23 cellular contexts compared by ENCODE assay signal in the genomic region with DNA sequence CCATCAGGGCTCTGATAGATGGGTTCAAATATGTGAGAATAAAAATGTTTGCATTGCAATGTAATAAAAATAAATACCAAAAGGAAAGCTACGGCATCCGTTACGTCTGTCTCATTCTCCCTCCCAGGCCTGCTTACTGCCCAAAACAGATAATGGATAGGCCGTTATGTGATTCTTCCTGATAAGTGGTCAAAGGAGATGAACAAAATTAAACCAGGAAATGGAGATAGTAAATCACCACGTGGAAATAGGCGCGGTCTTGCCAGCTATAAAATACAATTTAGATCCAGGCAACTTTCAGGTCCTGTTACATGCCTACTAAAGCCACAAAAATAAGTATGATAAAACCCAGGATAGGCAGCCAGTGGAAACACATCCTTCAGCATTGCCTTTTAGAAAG. TPM values are rescaled to one million over a fixed set of nuclear protein-coding genes. Genes with fewer than 3 reads are reported as not detected.
DNase-seq lines count a peak whose midpoint lies in the region; ATAC-seq, FAIRE-seq and TF ChIP-seq lines count a peak whose summit lies in the region.
"Had no signal": no experiment of that assay in that cellular context is flagged by ENCODE, and none has a peak within 500 bp of the region (broad histone marks: within the 10 kb centered on the region; RNA-seq: fewer than 3 reads in every experiment).

No MANE protein-coding gene starts in this region.

- in situ Hi-C loops in K562 (cut with MboI) = no loop called here

- H2AFZ ChIP-seq in DND-41 (ENCODE audit: low read depth, low read length) = no peak overlapping the region
- 0 out of 2 replicates have a peak overlapping the region, but pooled peaks have one; percentile 25 for H2AFZ ChIP-seq in Loucy (ENCODE audit: low read length)
- peak overlapping the region; percentile 66 for H2AFZ ChIP-seq in K562 (ENCODE audit: low read depth, low read length)
- no peak overlapping the region for H2AFZ ChIP-seq in neural cell (ENCODE audit: low read depth, low read length)

- no peak overlapping the region for H3K4me2 ChIP-seq in DND-41 (ENCODE audit: insufficient read depth, low read length)
- H3K4me2 ChIP-seq in Loucy (ENCODE audit: low read depth, low read length, poor library complexity, severe bottlenecking) = peak overlapping the region; percentile 15
- H3K4me2 ChIP-seq in K562 (ENCODE audit: insufficient read depth, low read length) = peak overlapping the region; percentile 39; the same call in 1 of the 2 replicates
- no peak overlapping the region for H3K4me2 ChIP-seq in neural cell (ENCODE audit: low read length)

- WGBS in K562 (ENCODE audit: insufficient coverage, low coverage, missing lambda C conversion rate) = 2% methylated on average over 7 of the region's 7 CpGs

- H3K4me3 ChIP-seq in DND-41 (ENCODE audit: low read depth in 1 of 2, low read length in 2 of 2) = no peak overlapping the region
- no peak overlapping the region for H3K4me3 ChIP-seq in Loucy (ENCODE audit: low read length, poor library complexity, severe bottlenecking)
- H3K4me3 ChIP-seq in K562 = no peak overlapping the region
- H3K4me3 ChIP-seq in neural cell (ENCODE audit: low read length) = peak overlapping the region; percentile 4
- H3K4me3 ChIP-seq: SK-N-MC had no signal

- H3K36me3 ChIP-seq in DND-41 (ENCODE audit: insufficient read depth, low read length) (no peaks in the 10 kb centered on the region), Loucy (ENCODE audit: insufficient read depth, low read length) (no peaks in the 10 kb centered on the region), K562 (ENCODE audit: control insufficient read depth, insufficient read depth, low read length) (no peaks in the 10 kb centered on the region), neural cell (ENCODE audit: insufficient read depth, low read length) (no peaks in the 10 kb centered on the region)
- H3K36me3 ChIP-seq: BE2C had no signal

- H3K9me1 ChIP-seq in K562 (ENCODE audit: control insufficient read depth, insufficient read depth, low read length) = no peaks in the 10 kb centered on the region

- H4K20me1 ChIP-seq in DND-41 (ENCODE audit: insufficient read depth, low read length) = no peaks in the 10 kb centered on the region
- H4K20me1 ChIP-seq in Loucy (ENCODE audit: insufficient read depth, low read length, poor library complexity, severe bottlenecking) = no peaks in the 10 kb centered on the region
- no peaks in the 10 kb centered on the region for H4K20me1 ChIP-seq in K562 (replicated peaks; ENCODE audit: control insufficient read depth, insufficient read depth, low read length)
- no peaks in the 10 kb centered on the region for H4K20me1 ChIP-seq in neural cell (ENCODE audit: insufficient read depth)

- intact Hi-C loops in K562 (cut with micrococcal nuclease) = loop anchor here (10.0 kb wide), 1 partner anchor 222 kb away; no protein-coding TSS in a partner anchor

- BruUV-seq in K562 (replicated peaks; lab: Mats Ljungman, UMichigan) = TSS peak; percentile 48

- no peak for FAIRE-seq in K562 (lab: Jason Lieb, UNC)
- FAIRE-seq: GM18507, H54 had no signal

- POLR2A ChIA-PET in K562 (lab: Yijun Ruan, JAX) = interaction anchor here (0.6 to 2.8 kb wide), 5 partner anchors 12 to 1478 kb away, joined by 3 to 11 read pairs (median 3); no protein-coding TSS in a partner anchor

- TF ChIP-seq POLR2A in K562 (conservative IDR thresholded peaks at IDR 0.05) = no peak

- CTCF ChIA-PET in K562 (lab: Yijun Ruan, JAX; ENCODE audit: low intra/inter-chr PET ratio) = interaction anchor here (0.6 kb wide), 1 partner anchor 707 kb away, joined by 7 read pairs; a partner anchor contains a TSS

- H3K27ac ChIP-seq in DND-41 (ENCODE audit: low read length) = peak overlapping the region; percentile 71
- peak overlapping the region; percentile 84 for H3K27ac ChIP-seq in K562 (ENCODE audit: extremely low read depth, low read depth, low read length)
- H3K27ac ChIP-seq in neural cell (ENCODE audit: low read length) = no peak overlapping the region
- H3K27ac ChIP-seq: HL-60, SK-N-MC had no signal

- peak; percentile 86 for TF ChIP-seq EP300 in K562 (IDR thresholded peaks at IDR 0.05; ENCODE audit: low read length)
- no peak for TF ChIP-seq EP300 in neural cell (conservative IDR thresholded peaks at IDR 0.05; ENCODE audit: poor library complexity, severe bottlenecking)

- H3K79me2 ChIP-seq in DND-41 (ENCODE audit: insufficient read depth, low read length) (no peaks in the 10 kb centered on the region), Loucy (ENCODE audit: insufficient read depth, low read length) (no peaks in the 10 kb centered on the region), K562 (ENCODE audit: control insufficient read depth, insufficient read depth, low read length) (no peaks in the 10 kb centered on the region), neural cell (replicated peaks; ENCODE audit: insufficient read depth, low read length) (no peaks in the 10 kb centered on the region)

- no peaks in the 10 kb centered on the region for H3K27me3 ChIP-seq in DND-41 (ENCODE audit: insufficient read depth, low read length, poor library complexity)
- no peaks in the 10 kb centered on the region for H3K27me3 ChIP-seq in Loucy (ENCODE audit: insufficient read depth, low read length, poor library complexity, severe bottlenecking)
- no peaks in the 10 kb centered on the region for H3K27me3 ChIP-seq in K562 (ENCODE audit: control insufficient read depth in 2 of 2, insufficient read depth in 2 of 2, low read length in 2 of 2)
- H3K27me3 ChIP-seq in neural cell (ENCODE audit: insufficient read depth, low read depth, low read length) = no peaks in the 10 kb centered on the region
- H3K27me3 ChIP-seq: BE2C had no signal

- H3F3A ChIP-seq in Loucy (ENCODE audit: low read depth) = no peaks in the 10 kb centered on the region
- H3F3A ChIP-seq in neural cell (ENCODE audit: insufficient read depth, low read length, poor library complexity, severe bottlenecking) = peaks cover 4% of the 10 kb centered on the region

- H3K4me1 ChIP-seq in DND-41 (ENCODE audit: insufficient read depth, low read length) (peaks cover 78% of the 10 kb centered on the region), Loucy (ENCODE audit: insufficient read depth, low read length, poor library complexity, severe bottlenecking) (peaks cover 25% of the 10 kb centered on the region), K562 (replicated peaks in 1 of 2; ENCODE audit: control insufficient read depth in 2 of 2, insufficient read depth in 2 of 2, low read length in 2 of 2) (peaks cover 13 to 43% of the 10 kb centered on the region in 2 experiments)
- H3K4me1 ChIP-seq: BE2C had no signal

- H3K9ac ChIP-seq in DND-41 (ENCODE audit: low read depth, low read length) = no peak overlapping the region
- no peak overlapping the region for H3K9ac ChIP-seq in Loucy (ENCODE audit: low read depth, low read length, poor library complexity, severe bottlenecking)
- peak overlapping the region in 1 of 2 experiments; percentile 8; a peak in 1 of 4 replicates for H3K9ac ChIP-seq in K562 (ENCODE audit: insufficient read depth in 1 of 2, low read depth in 2 of 2, low read length in 2 of 2)
- no peak overlapping the region for H3K9ac ChIP-seq in neural cell (ENCODE audit: low read length)

- H3K9me3 ChIP-seq in DND-41 (ENCODE audit: insufficient read depth, low read length, severe bottlenecking) = no peaks in the 10 kb centered on the region
- H3K9me3 ChIP-seq in Loucy (ENCODE audit: insufficient read depth, low read depth, low read length) = no peaks in the 10 kb centered on the region
- H3K9me3 ChIP-seq in K562 (replicated peaks; ENCODE audit: control insufficient read depth, insufficient read depth, low read depth, low read length) = 0 out of 2 replicates have a peak, but pooled peaks cover 2% of the 10 kb centered on the region
- H3K9me3 ChIP-seq in neural cell (ENCODE audit: low read length) = no peaks in the 10 kb centered on the region
- H3K9me3 ChIP-seq: BE2C had no signal

- ATAC-seq in DND-41 (ENCODE audit: insufficient read depth, low read depth) (no peak), K562 (no peak), GM18519 (IDR thresholded peaks at IDR 0.05; ENCODE audit: low FRiP score, unreplicated experiment) (no peak)
- ATAC-seq: Panc1 had no signal

- TF ChIP-seq RAD21 in K562 (CRISPR knock-in tag; conservative IDR thresholded peaks at IDR 0.05 in 1 of 2, IDR thresholded peaks at IDR 0.05 in 1 of 2) (no peak), neural cell (conservative IDR thresholded peaks at IDR 0.05) (no peak)

- H3K9me2 ChIP-seq in Loucy (replicated peaks; ENCODE audit: low read depth, low read length) (no peaks in the 10 kb centered on the region), neural cell (ENCODE audit: insufficient read depth, low read length) (no peaks in the 10 kb centered on the region)

- no peak for DNase-seq in DND-41
- peak in 3 of 4 experiments; percentile 21 to 30 (median 24) for DNase-seq in K562 (ENCODE audit: extremely low read depth in 1 of 4, low spot score in 3 of 4)
- DNase-seq in iPS-NIHi7 (ENCODE audit: extremely low spot score) = no peak
- no peak for DNase-seq in RKO (ENCODE audit: low spot score)
- DNase-seq: ACHN, BE2C, Calu3, Karpas-422, NCI-H2029, NCI-H2227 treated with DMSO at 0.1 percent for 48 hours, NCI-H526 treated with DMSO at 0.1 percent for 48 hours, SHP77 treated with DMSO at 0.1 percent for 48 hours had no signal

- no peak for TF ChIP-seq CTCF in DND-41 (IDR thresholded peaks at IDR 0.05; ENCODE audit: borderline replicate concordance, extremely low read depth, low read length, poor library complexity, severe bottlenecking)
- no peak for TF ChIP-seq CTCF in Loucy (conservative IDR thresholded peaks at IDR 0.05; ENCODE audit: low read length)
- TF ChIP-seq CTCF in K562 (IDR thresholded peaks at IDR 0.05 in 2 of 3, conservative IDR thresholded peaks at IDR 0.05 in 1 of 3; ENCODE audit: insufficient read depth in 2 of 3, low read depth in 1 of 3, low read length in 3 of 3) = no peak
- TF ChIP-seq CTCF in neural cell (IDR thresholded peaks at IDR 0.05; ENCODE audit: poor library complexity, severe bottlenecking) = no peak

RNA-seq across cellular contexts. Expression of a gene that starts 49.5 kb away (rescaled TPM):
- not detected in 2 replicates for total RNA-seq in K562 (2011; cell fraction: chromatin; rRNA removed; ENCODE audit: low replicate concordance)
- total RNA-seq in K562 (2011; cell fraction: nucleolus; rRNA removed) = not detected in 2 replicates
- total RNA-seq in K562 (2011; cell fraction: nucleoplasm; rRNA removed) = not detected in 2 replicates
- total RNA-seq in K562 (2014; rRNA removed) (0.29 TPM in 1 of 2 replicates, not detected in the other), K562 (2014; rRNA removed; fragmentation: Illumina TruSeq; extraction: Trizol) (not detected in 2 replicates), K562 (2015; rRNA removed; fragmentation: Illumina TruSeq; extraction: Trizol) (not detected in 2 replicates), K562 (2021) (not detected in 2 replicates)
- polyA plus RNA-seq in K562 (2011; rRNA removed) (not detected in 2 replicates), K562 (2014; fragmentation: Illumina TruSeq; extraction: Trizol) (not detected in 2 replicates), K562 (2014; fragmentation: Nextera tagmentation; extraction: Ambion mirVana) (under 1 TPM in 1 of 2 experiments, not detected in 1; 0.45 TPM), K562 (2014; rRNA removed) (not detected in 2 replicates), neural cell (not detected in 2 replicates)
- not detected in 2 replicates for polyA plus RNA-seq in K562 (2011; cell fraction: cytosol; rRNA removed)
- not detected in 2 replicates for polyA plus RNA-seq in K562 (2011; cell fraction: nucleus; rRNA removed)
- polyA plus RNA-seq in K562 (2012) = not detected in 2 replicates
- polyA minus RNA-seq in K562 (2011; rRNA and poly(A)+ RNA removed) = not detected in 2 replicates
- not detected in 2 replicates for polyA minus RNA-seq in K562 (2011; cell fraction: cytosol; rRNA and poly(A)+ RNA removed)
- not detected in 2 replicates for polyA minus RNA-seq in K562 (2011; cell fraction: nucleus; rRNA and poly(A)+ RNA removed)
- polyA minus RNA-seq in neural cell = not detected in 2 replicates
- total RNA-seq: Calu3, MCF 10A, NCI-H460 had no signal

RNA-seq across cellular contexts. Expression of a gene that starts 56.3 kb away (rescaled TPM):
- not detected in 2 replicates for total RNA-seq in K562 (2011; cell fraction: chromatin; rRNA removed; ENCODE audit: low replicate concordance)
- not detected in 2 replicates for total RNA-seq in K562 (2011; cell fraction: nucleolus; rRNA removed)
- total RNA-seq in K562 (2011; cell fraction: nucleoplasm; rRNA removed) = not detected in 2 replicates
- total RNA-seq in K562 (2014; rRNA removed) (not detected in 2 replicates), K562 (2014; rRNA removed; fragmentation: Illumina TruSeq; extraction: Trizol) (not detected in 2 replicates), K562 (2015; rRNA removed; fragmentation: Illumina TruSeq; extraction: Trizol) (not detected in 2 replicates), K562 (2021) (not detected in 2 replicates)
- polyA plus RNA-seq in K562 (2011; rRNA removed) (not detected in 2 replicates), K562 (2014; fragmentation: Illumina TruSeq; extraction: Trizol) (not detected in 2 replicates), K562 (2014; fragmentation: Nextera tagmentation; extraction: Ambion mirVana) (not detected), K562 (2014; rRNA removed) (not detected in 2 replicates), neural cell (not detected in 2 replicates)
- polyA plus RNA-seq in K562 (2011; cell fraction: cytosol; rRNA removed) = not detected in 2 replicates
- not detected in 2 replicates for polyA plus RNA-seq in K562 (2011; cell fraction: nucleus; rRNA removed)
- 0.24 TPM in 1 of 2 replicates, not detected in the other for polyA plus RNA-seq in K562 (2012)
- polyA minus RNA-seq in K562 (2011; rRNA and poly(A)+ RNA removed) = not detected in 2 replicates
- not detected in 2 replicates for polyA minus RNA-seq in K562 (2011; cell fraction: cytosol; rRNA and poly(A)+ RNA removed)
- not detected in 2 replicates for polyA minus RNA-seq in K562 (2011; cell fraction: nucleus; rRNA and poly(A)+ RNA removed)
- not detected in 2 replicates for polyA minus RNA-seq in neural cell
- total RNA-seq: Calu3; MCF 10A; NCI-H460; T-helper 1 cell treated with Interleukin-12 subunit alpha and Interleukin-12 subunit beta and Interleukin-4 antibody, amounts not matched to agents 30 ng/mL and 1 ng/mL, for 36 hours had no signal

Comparison
In these comparisons a context has a peak if more than half of its experiments do, and no peak if none do; other contexts are left out.
1. DNase-seq: peak in K562 (3 of 4); none in DND-41 (single experiment), iPS-NIHi7 (single experiment) and RKO (single experiment).
2. H2AFZ ChIP-seq: peak in Loucy (single experiment) and K562 (single experiment); none in DND-41 (single experiment) and neural cell (single experiment).
3. H3K4me2 ChIP-seq: peak in Loucy (single experiment) and K562 (single experiment); none in DND-41 (single experiment) and neural cell (single experiment).